In genomic region chr9:32486839-32487562, GRCh38 we compare ENCODE assay signal across 1 cellular context.
TF ChIP-seq lines count a peak whose summit lies in the region.

No MANE protein-coding gene starts in this region.

TF ChIP-seq in HepG2, 621 proteins besides CTCF, POLR2A, EP300 and RAD21:
- no peak for TF ChIP-seq SOX6 (IDR thresholded peaks at IDR 0.05)
- TF ChIP-seq SOX6 (CRISPR knock-in tag; IDR thresholded peaks at IDR 0.05): peak; percentile 49; the same call in 1 of the 2 replicates
- 0 out of 2 replicates have a peak, but pooled peaks have one; percentile 24 for TF ChIP-seq NR2C2 (CRISPR knock-in tag; IDR thresholded peaks at IDR 0.05; ENCODE audit: borderline replicate concordance)
- peak; percentile 56; the same call in 1 of the 2 replicates for TF ChIP-seq HNF4G (IDR thresholded peaks at IDR 0.05; ENCODE audit: borderline replicate concordance, low read depth, low read length)
- TF ChIP-seq HNF4G (CRISPR knock-in tag; IDR thresholded peaks at IDR 0.05; ENCODE audit: borderline replicate concordance, low read depth): no peak
- no peak for TF ChIP-seq RAD51 (IDR thresholded peaks at IDR 0.05; ENCODE audit: borderline replicate concordance)
- no peak for TF ChIP-seq ZNF251 (CRISPR knock-in tag; IDR thresholded peaks at IDR 0.05)
- TF ChIP-seq CEBPZ (IDR thresholded peaks at IDR 0.05; ENCODE audit: low read length): no peak
- peak; percentile 72 for TF ChIP-seq ARID5B (CRISPR knock-in tag; IDR thresholded peaks at IDR 0.05)
- peak; percentile 39 for TF ChIP-seq SAP130 (CRISPR knock-in tag; IDR thresholded peaks at IDR 0.05; ENCODE audit: low read depth)
- TF ChIP-seq TEAD3 (CRISPR knock-in tag; optimal IDR thresholded peaks at IDR 0.05; ENCODE audit: borderline replicate concordance): peak; percentile 61
- TF ChIP-seq FOSL2 (CRISPR knock-in tag; IDR thresholded peaks at IDR 0.05): no peak
- TF ChIP-seq ASH2L (IDR thresholded peaks at IDR 0.05; ENCODE audit: insufficient read length, low read depth, low read length): no peak
- TF ChIP-seq SMC3 (IDR thresholded peaks at IDR 0.05; ENCODE audit: low read length): peak; percentile 12; the same call in 1 of the 2 replicates
- no peak for TF ChIP-seq ZC3H4 (CRISPR knock-in tag; IDR thresholded peaks at IDR 0.05; ENCODE audit: borderline replicate concordance)
- peak; percentile 80 for TF ChIP-seq SKI (IDR thresholded peaks at IDR 0.05; ENCODE audit: partially characterized antibody)
- TF ChIP-seq ZSCAN9 (CRISPR knock-in tag; IDR thresholded peaks at IDR 0.05; ENCODE audit: borderline replicate concordance): no peak
- peak; percentile 84; the same call in 1 of the 2 replicates for TF ChIP-seq NCOR1 (IDR thresholded peaks at IDR 0.05; ENCODE audit: borderline replicate concordance, low read length)
- peak; percentile 48; the same call in 1 of the 2 replicates for TF ChIP-seq RARA (CRISPR knock-in tag; IDR thresholded peaks at IDR 0.05)
- peak in 1 of 2 experiments; percentile 55; a peak in 1 of 4 replicates for TF ChIP-seq NR2F1 (CRISPR knock-in tag; IDR thresholded peaks at IDR 0.05)
- TF ChIP-seq HNF4A (CRISPR knock-in tag; IDR thresholded peaks at IDR 0.05): peak; percentile 73
- TF ChIP-seq KMT2A (CRISPR knock-in tag; IDR thresholded peaks at IDR 0.05): no peak
- TF ChIP-seq PPARG (CRISPR knock-in tag; conservative IDR thresholded peaks at IDR 0.05): peak; percentile 34; the same call in 1 of the 2 replicates
- peak; percentile 26; the same call in 1 of the 2 replicates for TF ChIP-seq ZMYM4 (CRISPR knock-in tag; IDR thresholded peaks at IDR 0.05)
- peak; percentile 50; the same call in 1 of the 2 replicates for TF ChIP-seq CREB1 (IDR thresholded peaks at IDR 0.05)
- no peak for TF ChIP-seq CREB1 (CRISPR knock-in tag; IDR thresholded peaks at IDR 0.05)
- peak; percentile 83 for TF ChIP-seq TBL1XR1 (IDR thresholded peaks at IDR 0.05; ENCODE audit: borderline replicate concordance, low read length, partially characterized antibody)
- no peak for TF ChIP-seq SOX13 (IDR thresholded peaks at IDR 0.05)
- peak in 1 of 2 experiments; percentile 33; a peak in 1 of 4 replicates for TF ChIP-seq SOX13 (CRISPR knock-in tag; conservative IDR thresholded peaks at IDR 0.05 in 1 of 2, IDR thresholded peaks at IDR 0.05 in 1 of 2)
- peak; percentile 47; the same call in 1 of the 2 replicates for TF ChIP-seq RXRB (CRISPR knock-in tag; IDR thresholded peaks at IDR 0.05; ENCODE audit: borderline replicate concordance)
- peak; percentile 37; the same call in 1 of the 2 replicates for TF ChIP-seq POGZ (CRISPR knock-in tag; IDR thresholded peaks at IDR 0.05)
- TF ChIP-seq NR2F6 (IDR thresholded peaks at IDR 0.05): peak; percentile 17; the same call in 1 of the 2 replicates
- TF ChIP-seq NR2F6 (CRISPR knock-in tag; IDR thresholded peaks at IDR 0.05): peak; percentile 50; the same call in 1 of the 2 replicates
- TF ChIP-seq HOMEZ (CRISPR knock-in tag; IDR thresholded peaks at IDR 0.05; ENCODE audit: low read depth): peak; percentile 91; the same call in 1 of the 2 replicates
- TF ChIP-seq PAXIP1 (CRISPR knock-in tag; conservative IDR thresholded peaks at IDR 0.05): peak; percentile 64
- TF ChIP-seq ZSCAN25 (CRISPR knock-in tag; IDR thresholded peaks at IDR 0.05): no peak
- TF ChIP-seq ZNF644 (CRISPR knock-in tag; IDR thresholded peaks at IDR 0.05; ENCODE audit: low read depth): peak; percentile 50; the same call in 1 of the 2 replicates
- TF ChIP-seq GATAD2A (CRISPR knock-in tag; IDR thresholded peaks at IDR 0.05): 0 out of 2 replicates have a peak, but pooled peaks have one; percentile 22
